In the genomic region with DNA sequence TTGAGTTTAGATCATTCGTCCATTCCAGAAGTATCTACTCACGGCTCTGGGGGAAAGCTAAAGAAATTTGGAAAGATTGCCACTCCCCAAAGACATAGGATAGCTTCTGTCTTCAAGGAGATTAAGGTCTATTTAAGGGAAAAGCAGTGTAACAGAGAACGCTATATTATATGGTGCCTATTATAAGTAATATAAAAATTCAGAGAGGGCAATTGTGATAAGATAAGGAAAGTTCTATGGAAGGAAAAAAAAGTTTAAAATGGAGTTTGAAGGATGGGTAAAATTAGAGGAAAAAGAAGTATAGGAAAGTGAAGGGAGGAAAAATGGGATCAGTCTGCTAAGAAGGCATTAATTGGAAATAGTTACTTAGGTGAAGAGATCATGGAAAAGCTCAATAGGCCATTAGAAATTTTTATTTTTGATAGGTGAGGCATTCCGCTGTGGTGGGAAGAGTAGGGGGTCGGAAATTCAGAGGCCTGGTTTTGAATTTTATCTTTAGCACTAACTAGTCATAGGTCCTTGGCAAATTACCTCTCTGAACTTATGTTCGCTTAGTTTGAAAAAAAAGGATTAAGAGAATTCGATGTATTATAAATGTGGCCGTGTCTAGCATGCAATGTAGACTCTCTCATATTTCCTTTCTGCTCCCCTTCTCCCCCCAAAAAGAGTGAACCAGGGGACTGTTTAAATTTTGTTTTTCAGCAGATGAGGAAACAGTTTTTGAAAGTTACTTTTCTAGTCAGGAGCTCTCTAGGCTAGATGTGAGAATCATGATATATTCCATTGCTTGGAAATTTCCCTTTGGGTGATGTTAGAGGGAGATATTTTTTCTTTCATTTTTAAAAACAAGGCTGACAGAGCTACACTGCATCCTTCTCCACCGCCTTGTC, we compare ENCODE assay signal across 8 cellular contexts. TPM values are rescaled to one million over a fixed set of nuclear protein-coding genes. Genes with fewer than 3 reads are reported as not detected.
DNase-seq lines count a peak whose midpoint lies in the region; ATAC-seq, FAIRE-seq and TF ChIP-seq lines count a peak whose summit lies in the region.

No MANE protein-coding gene starts in this region.

- H3K27me3 Mint-ChIP-seq in activated CD4-positive, alpha-beta T cell treated with anti-CD3 and anti-CD28 coated beads for 36 hours, result no peaks in the 10 kb centered on the region
- H3K27me3 Mint-ChIP-seq in activated naive CD8-positive, alpha-beta T cell treated with anti-CD3 and anti-CD28 coated beads for 36 hours, result no peaks in the 10 kb centered on the region

- dilution Hi-C loops in keratinocyte (cut with MboI; ENCODE audit: extremely low pct_ligation_motif_present, low sequenced_read_pairs), result no loop called here

- ATAC-seq in activated CD4-positive, alpha-beta T cell treated with anti-CD3 and anti-CD28 coated beads for 36 hours, result no peak
- ATAC-seq in HG03045 (IDR thresholded peaks at IDR 0.05; ENCODE audit: unreplicated experiment), result no peak

- peaks cover 29% of the 10 kb centered on the region for H3K4me1 Mint-ChIP-seq in activated CD4-positive, alpha-beta T cell treated with anti-CD3 and anti-CD28 coated beads for 36 hours
- H3K4me1 Mint-ChIP-seq in activated naive CD8-positive, alpha-beta T cell treated with anti-CD3 and anti-CD28 coated beads for 36 hours, result peaks cover 25% of the 10 kb centered on the region

- peaks cover 38% of the 10 kb centered on the region for H3K79me2 ChIP-seq in keratinocyte (ENCODE audit: control insufficient read depth, insufficient read depth, low read length)

- H3K4me3 Mint-ChIP-seq in activated CD4-positive, alpha-beta T cell treated with anti-CD3 and anti-CD28 coated beads for 36 hours, result peak overlapping the region; percentile 95
- H3K4me3 Mint-ChIP-seq in activated naive CD8-positive, alpha-beta T cell treated with anti-CD3 and anti-CD28 coated beads for 36 hours, result peak overlapping the region; percentile 96

- no peak for TF ChIP-seq POLR2A in suprapubic skin (IDR thresholded peaks at IDR 0.05)

- H3K9me3 Mint-ChIP-seq in activated CD4-positive, alpha-beta T cell treated with anti-CD3 and anti-CD28 coated beads for 36 hours (ENCODE audit: low read depth), result no peaks in the 10 kb centered on the region
- no peaks in the 10 kb centered on the region for H3K9me3 Mint-ChIP-seq in activated naive CD8-positive, alpha-beta T cell treated with anti-CD3 and anti-CD28 coated beads for 36 hours

- intact Hi-C loops in activated CD4-positive, alpha-beta T cell treated with anti-CD3 and anti-CD28 coated beads for 36 hours (cut with DNase I, micrococcal nuclease), result loop anchor here (1.0 to 10.0 kb wide), 6 partner anchors 14 to 532 kb away; partner anchors contain the start of genes KPNB1 (in 2 of the 2) and GOSR2 (in 1 of the 2)

- no peak for TF ChIP-seq EP300 in suprapubic skin (IDR thresholded peaks at IDR 0.05)

- H2AFZ ChIP-seq in keratinocyte (ENCODE audit: control insufficient read depth, low read length), result peak overlapping the region; percentile 97

- H3K36me3 ChIP-seq in keratinocyte (ENCODE audit: control insufficient read depth in 2 of 2, extremely low read depth in 1 of 2, insufficient read depth in 2 of 2, low read length in 2 of 2) (no peaks in the 10 kb centered on the region), suprapubic skin (no peaks in the 10 kb centered on the region)

- peak overlapping the region; percentile 96 for H3K4me2 ChIP-seq in keratinocyte (ENCODE audit: control insufficient read depth, extremely low read depth, insufficient read depth, low read depth, low read length)

- peak overlapping the region; percentile 100 for H3K9ac ChIP-seq in keratinocyte (ENCODE audit: control insufficient read depth, extremely low read depth, insufficient read depth, low read length)

- H3K4me3 ChIP-seq in keratinocyte (ENCODE audit: control insufficient read depth in 2 of 3, extremely low read depth in 1 of 3, insufficient read depth in 2 of 3, low read depth in 1 of 3, low read length in 3 of 3), result peak overlapping the region; percentile 77 to 92 (median 84)
- peak overlapping the region; percentile 86 for H3K4me3 ChIP-seq in suprapubic skin

- H3K27ac Mint-ChIP-seq in activated CD4-positive, alpha-beta T cell treated with anti-CD3 and anti-CD28 coated beads for 36 hours, result peak overlapping the region; percentile 95
- H3K27ac Mint-ChIP-seq in activated naive CD8-positive, alpha-beta T cell treated with anti-CD3 and anti-CD28 coated beads for 36 hours, result peak overlapping the region; percentile 93

- CTCF ChIA-PET in activated CD4-positive, alpha-beta T cell treated with anti-CD3 and anti-CD28 coated beads for 36 hours (lab: Charles Lee), result interaction anchor here (0.6 to 2.5 kb wide), 10 partner anchors 13 to 1843 kb away, joined by 3 to 12 read pairs (median 3); no protein-coding TSS in a partner anchor

- no peak for DNase-seq in activated CD4-positive, alpha-beta T cell treated with anti-CD3 and anti-CD28 coated beads for 36 hours
- DNase-seq in activated CD4-positive, alpha-beta T cell treated with anti-CD3 and anti-CD28 coated beads for 1 hour, result no peak
- no peak for DNase-seq in activated naive CD8-positive, alpha-beta T cell treated with anti-CD3 and anti-CD28 coated beads for 36 hours
- DNase-seq in keratinocyte (ENCODE audit: low read depth, low spot score) (no peak), suprapubic skin (ENCODE audit: low spot score in 2 of 2) (no peak), SHP77 (lab: John Stamatoyannopoulos, UW) (no peak)
- DNase-seq in stimulated activated CD4-positive, alpha-beta T cell treated with anti-CD3 and anti-CD28 coated beads, Interleukin-12 subunit alpha, Interleukin-12 subunit beta, amount 100 ng/mL, for 4 hours, result no peak

- H3K27ac ChIP-seq in keratinocyte (ENCODE audit: control insufficient read depth, insufficient read depth, low read length), result peak overlapping the region; percentile 99
- H3K27ac ChIP-seq in suprapubic skin, result peak overlapping the region; percentile 94

- POLR2A ChIA-PET in activated CD4-positive, alpha-beta T cell treated with anti-CD3 and anti-CD28 coated beads for 36 hours (lab: Charles Lee), result interaction anchor here (0.7 to 1.0 kb wide), 5 partner anchors 7 to 635 kb away, joined by 3 to 4 read pairs (median 3); partner anchors contain the start of gene MYL4

- 64% methylated on average over 9 of the region's 9 CpGs for WGBS in suprapubic skin

- TF ChIP-seq CTCF in keratinocyte (optimal IDR thresholded peaks at IDR 0.05 in 1 of 3, IDR thresholded peaks at IDR 0.05 in 1 of 3, conservative IDR thresholded peaks at IDR 0.05 in 1 of 3; ENCODE audit: extremely low read depth in 1 of 3, insufficient read depth in 2 of 3, low read length in 3 of 3) (no peak), suprapubic skin (IDR thresholded peaks at IDR 0.05) (no peak)

- H3K36me3 Mint-ChIP-seq in activated CD4-positive, alpha-beta T cell treated with anti-CD3 and anti-CD28 coated beads for 36 hours (ENCODE audit: low read depth), result peaks cover 9% of the 10 kb centered on the region
- peaks cover 10% of the 10 kb centered on the region for H3K36me3 Mint-ChIP-seq in activated naive CD8-positive, alpha-beta T cell treated with anti-CD3 and anti-CD28 coated beads for 36 hours

- no peaks in the 10 kb centered on the region for H3K9me1 ChIP-seq in keratinocyte (ENCODE audit: control insufficient read depth, extremely low read depth, insufficient read depth, low read length)

- no peaks in the 10 kb centered on the region for H3K27me3 ChIP-seq in keratinocyte (ENCODE audit: control insufficient read depth, extremely low read depth, insufficient read depth, low read length)
- H3K27me3 ChIP-seq in suprapubic skin, result no peaks in the 10 kb centered on the region

- FAIRE-seq in keratinocyte (lab: Jason Lieb, UNC), result no peak

- H3K4me1 ChIP-seq in keratinocyte (ENCODE audit: control insufficient read depth, extremely low read depth, insufficient read depth, low read length) (peaks cover 4% of the 10 kb centered on the region), suprapubic skin (peaks cover 34% of the 10 kb centered on the region)

- H3K9me3 ChIP-seq in keratinocyte (ENCODE audit: control insufficient read depth, low read depth, low read length), result no peaks in the 10 kb centered on the region
- no peaks in the 10 kb centered on the region for H3K9me3 ChIP-seq in suprapubic skin

- H4K20me1 ChIP-seq in keratinocyte (ENCODE audit: control insufficient read depth, extremely low read depth, insufficient read depth, low read length), result no peaks in the 10 kb centered on the region

RNA-seq across cellular contexts. Expression of gene CDC27, which starts 0.9 kb away (rescaled TPM):
- total RNA-seq in activated CD4-positive, alpha-beta T cell treated with anti-CD3 and anti-CD28 coated beads for 36 hours, result 100 to 1,000 TPM; 123 to 166 TPM
- 100 to 1,000 TPM; 124 to 128 TPM for total RNA-seq in activated naive CD8-positive, alpha-beta T cell treated with anti-CD3 and anti-CD28 coated beads for 36 hours
- 70.8 to 95.6 TPM (median 94.0 TPM) in 3 replicates for polyA plus RNA-seq in keratinocyte
- 15.4 TPM for polyA plus RNA-seq in keratinocyte (2011; ENCODE audit: low read depth)
- polyA plus RNA-seq in keratinocyte (2011; cell fraction: cytosol; rRNA removed), result 48.6 and 93.0 TPM in 2 replicates
- 70.8 TPM in 2 replicates for polyA plus RNA-seq in keratinocyte (2011; cell fraction: nucleus; rRNA removed)
- polyA plus RNA-seq in keratinocyte (2012; ENCODE audit: low replicate concordance), result 25.2 and 74.5 TPM in 2 replicates
- polyA minus RNA-seq in keratinocyte, result 81.4 to 257 TPM (median 172 TPM) in 3 replicates
- polyA minus RNA-seq in keratinocyte (2011; cell fraction: cytosol; rRNA and poly(A)+ RNA removed), result 87.5 TPM
- 45.7 and 98.0 TPM in 2 replicates for polyA minus RNA-seq in keratinocyte (2011; cell fraction: nucleus; rRNA and poly(A)+ RNA removed)
- total RNA-seq in suprapubic skin, result 10 to 100 TPM; 45.1 to 66.6 (median 52.1) TPM

RNA-seq across cellular contexts. Expression of gene MYL4, which starts 19.2 kb away (rescaled TPM):
- total RNA-seq in activated CD4-positive, alpha-beta T cell treated with anti-CD3 and anti-CD28 coated beads for 36 hours, result not detected
- not detected for total RNA-seq in activated naive CD8-positive, alpha-beta T cell treated with anti-CD3 and anti-CD28 coated beads for 36 hours
- polyA plus RNA-seq in keratinocyte, result not detected in 3 replicates
- polyA plus RNA-seq in keratinocyte (2011; ENCODE audit: low read depth), result not detected
- polyA plus RNA-seq in keratinocyte (2011; cell fraction: cytosol; rRNA removed), result not detected in 2 replicates
- polyA plus RNA-seq in keratinocyte (2011; cell fraction: nucleus; rRNA removed), result not detected in 2 replicates
- not detected in 2 replicates for polyA plus RNA-seq in keratinocyte (2012; ENCODE audit: low replicate concordance)
- polyA minus RNA-seq in keratinocyte, result not detected in 3 replicates
- polyA minus RNA-seq in keratinocyte (2011; cell fraction: cytosol; rRNA and poly(A)+ RNA removed), result not detected
- not detected in 2 replicates for polyA minus RNA-seq in keratinocyte (2011; cell fraction: nucleus; rRNA and poly(A)+ RNA removed)
- total RNA-seq in suprapubic skin, result not detected
